ENCODE assay signal across 27 cellular contexts in the genomic region with DNA sequence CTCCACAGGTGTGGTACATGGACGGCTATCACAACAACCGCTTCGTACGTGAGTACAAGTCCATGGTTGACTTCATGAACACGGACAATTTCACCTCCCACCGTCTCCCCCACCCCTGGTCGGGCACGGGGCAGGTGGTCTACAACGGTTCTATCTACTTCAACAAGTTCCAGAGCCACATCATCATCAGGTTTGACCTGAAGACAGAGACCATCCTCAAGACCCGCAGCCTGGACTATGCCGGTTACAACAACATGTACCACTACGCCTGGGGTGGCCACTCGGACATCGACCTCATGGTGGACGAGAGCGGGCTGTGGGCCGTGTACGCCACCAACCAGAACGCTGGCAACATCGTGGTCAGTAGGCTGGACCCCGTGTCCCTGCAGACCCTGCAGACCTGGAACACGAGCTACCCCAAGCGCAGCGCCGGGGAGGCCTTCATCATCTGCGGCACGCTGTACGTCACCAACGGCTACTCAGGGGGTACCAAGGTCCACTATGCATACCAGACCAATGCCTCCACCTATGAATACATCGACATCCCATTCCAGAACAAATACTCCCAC. TPM values are rescaled to one million over a fixed set of nuclear protein-coding genes. Genes with fewer than 3 reads are reported as not detected.
"Had no signal": no experiment of that assay in that cellular context is flagged by ENCODE, and none has a peak within 500 bp of the region (broad histone marks: within the 10 kb centered on the region; RNA-seq: fewer than 3 reads in every experiment).

No MANE protein-coding gene starts in this region.

- H3K27me3 ChIP-seq: ovary, right lobe of liver, sigmoid colon, transverse colon, vagina had no signal

- H3K9ac ChIP-seq: parathyroid adenoma had no signal

- FAIRE-seq: small intestine, urothelium cell line had no signal

- DNase-seq: naive B cell; naive thymus-derived CD8-positive, alpha-beta T cell; nephron progenitor cell; occipital lobe; ovary; sigmoid colon; small intestine; stimulated activated CD4-positive, alpha-beta T cell treated with anti-CD3 and anti-CD28 coated beads, Interleukin-15, amount 100 ng/mL, for 24 hours; stimulated activated CD4-positive, alpha-beta T cell treated with anti-CD3 and anti-CD28 coated beads, Interleukin-2, amount 100 ng/mL, for 24 hours; stimulated activated CD4-positive, alpha-beta T cell treated with anti-CD3 and anti-CD28 coated beads, Interleukin-2, amount 100 ng/mL, for 48 hours; stimulated activated CD4-positive, alpha-beta T cell treated with anti-CD3 and anti-CD28 coated beads, Interleukin-4, amount 100 ng/mL, for 24 hours; stimulated activated naive B cell treated with anti-CD40 and anti-IgM and Interleukin-4, amounts not matched to agents 10 μg/mL and 1 μg/mL and 100 μg/mL, for 72 hours; stimulated activated naive CD4-positive, alpha-beta T cell treated with Interleukin-2 at 50 U/mL for 16 hours; stomach; tibial artery; transverse colon had no signal

- H3K27ac Mint-ChIP-seq: naive B cell; naive thymus-derived CD8-positive, alpha-beta T cell; natural killer cell treated with Interleukin-12 subunit alpha and Interleukin-12 subunit beta and Interleukin-15 and Interleukin-18, amount 100 ng/mL, for 72 hours; nephron progenitor cell; progenitor cell of endocrine pancreas; stimulated activated naive B cell treated with anti-CD40 and anti-IgM and Interleukin-4, amounts not matched to agents 10 μg/mL and 1 μg/mL and 100 μg/mL, for 72 hours; stimulated activated naive CD8-positive, alpha-beta T cell treated with anti-CD3 and anti-CD28 coated beads, Interleukin-15, Interleukin-2, amounts not matched to agents 100 ng/mL and 50 ng/mL, for 24 hours; type B pancreatic cell had no signal

- H3K36me3 Mint-ChIP-seq: naive B cell; naive thymus-derived CD8-positive, alpha-beta T cell; natural killer cell treated with Interleukin-12 subunit alpha and Interleukin-12 subunit beta and Interleukin-15 and Interleukin-18, amount 100 ng/mL, for 72 hours; stimulated activated naive B cell treated with anti-CD40 and anti-IgM and Interleukin-4, amounts not matched to agents 10 μg/mL and 1 μg/mL and 100 μg/mL, for 72 hours; type B pancreatic cell had no signal

- H3K4me3 Mint-ChIP-seq: naive B cell; naive thymus-derived CD8-positive, alpha-beta T cell; natural killer cell treated with Interleukin-12 subunit alpha and Interleukin-12 subunit beta and Interleukin-15 and Interleukin-18, amount 100 ng/mL, for 72 hours; nephron progenitor cell; neural crest cell; stimulated activated naive B cell treated with anti-CD40 and anti-IgM and Interleukin-4, amounts not matched to agents 10 μg/mL and 1 μg/mL and 100 μg/mL, for 72 hours; stimulated activated naive CD8-positive, alpha-beta T cell treated with anti-CD3 and anti-CD28 coated beads, Interleukin-15, Interleukin-2, amounts not matched to agents 100 ng/mL and 50 ng/mL, for 24 hours; type B pancreatic cell had no signal

- H3K9me3 Mint-ChIP-seq: naive thymus-derived CD8-positive, alpha-beta T cell; natural killer cell treated with Interleukin-12 subunit alpha and Interleukin-12 subunit beta and Interleukin-15 and Interleukin-18, amount 100 ng/mL, for 72 hours; neural crest cell; stimulated activated naive CD8-positive, alpha-beta T cell treated with anti-CD3 and anti-CD28 coated beads, Interleukin-15, Interleukin-2, amounts not matched to agents 100 ng/mL and 50 ng/mL, for 24 hours; type B pancreatic cell had no signal

- H3K4me3 ChIP-seq: ovary, psoas muscle, right lobe of liver, sigmoid colon, stomach, tibial artery, transverse colon, vagina had no signal

- H2AFZ ChIP-seq: parathyroid adenoma had no signal

- H3K4me1 ChIP-seq: parathyroid adenoma, right lobe of liver, sigmoid colon, stomach, tibial artery, transverse colon, vagina had no signal

- H3K36me3 ChIP-seq: ovary, right lobe of liver, transverse colon, vagina had no signal

- H3K9me3 ChIP-seq: ovary, psoas muscle, right lobe of liver, sigmoid colon, tibial artery, transverse colon, vagina had no signal

- H3K4me1 Mint-ChIP-seq: naive B cell; naive thymus-derived CD8-positive, alpha-beta T cell; stimulated activated naive B cell treated with anti-CD40 and anti-IgM and Interleukin-4, amounts not matched to agents 10 μg/mL and 1 μg/mL and 100 μg/mL, for 72 hours had no signal

- ATAC-seq: naive thymus-derived CD8-positive, alpha-beta T cell; natural killer cell treated with Interleukin-12 subunit alpha and Interleukin-12 subunit beta and Interleukin-15 and Interleukin-18, amount 100 ng/mL, for 72 hours; psoas muscle; right cardiac atrium; right lobe of liver; stimulated activated naive B cell treated with anti-CD40 and anti-IgM and Interleukin-4, amounts not matched to agents 10 μg/mL and 1 μg/mL and 100 μg/mL, for 72 hours had no signal

- H3K27ac ChIP-seq: ovary, parathyroid adenoma, psoas muscle, right lobe of liver, sigmoid colon, stomach, tibial artery, transverse colon, vagina had no signal

RNA-seq across cellular contexts. Expression of gene OLFM1, which starts 32.1 kb away (rescaled TPM):
- total RNA-seq: naive thymus-derived CD8-positive, alpha-beta T cell; natural killer cell treated with Interleukin-12 subunit alpha and Interleukin-12 subunit beta and Interleukin-15 and Interleukin-18, amount 100 ng/mL, for 72 hours had no signal
- polyA plus RNA-seq: naive thymus-derived CD8-positive, alpha-beta T cell had no signal
